Comparison of ENCODE assay signal across 23 cellular contexts in the genomic region with DNA sequence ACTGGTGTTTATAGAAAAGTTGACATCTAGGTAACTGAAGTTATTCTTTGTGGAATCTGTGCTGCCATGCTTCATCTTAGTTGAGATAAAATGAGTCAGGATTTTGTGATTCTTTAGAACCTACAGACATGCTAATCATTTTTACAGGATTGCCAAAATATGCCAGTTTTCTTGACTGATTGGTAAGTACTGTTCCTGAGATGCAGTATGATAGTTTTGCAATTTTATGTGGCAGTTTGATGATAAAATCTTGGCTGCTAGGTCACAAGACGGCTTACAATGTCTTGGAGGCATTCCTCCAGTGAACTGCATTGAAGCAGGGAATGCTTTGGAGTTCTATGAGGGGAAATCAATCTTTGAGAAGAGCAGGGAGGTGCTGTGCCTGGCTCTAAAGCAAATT.
"Had no signal": no experiment of that assay in that cellular context is flagged by ENCODE, and none has a peak within 500 bp of the region (broad histone marks: within the 10 kb centered on the region; RNA-seq: fewer than 3 reads in every experiment).

No MANE protein-coding gene starts in this region.

- FAIRE-seq: endometrium, frontal cortex had no signal

- H3K27me3 ChIP-seq: colonic mucosa, foreskin keratinocyte, gastroesophageal sphincter, hepatocyte had no signal

- H2AFZ ChIP-seq: hepatocyte had no signal

- H3K9me3 ChIP-seq: colonic mucosa, gastroesophageal sphincter, heart left ventricle, left lung, lower lobe of right lung, mucosa of descending colon had no signal

- DNase-seq: colonic mucosa; cortex of kidney; effector CD8-positive, alpha-beta T cell; effector memory CD8-positive, alpha-beta T cell; endodermal cell; erythroblast; esophagus squamous epithelium; foreskin keratinocyte; heart left ventricle; hypothalamus; immature natural killer cell; islet precursor cell; left cardiac atrium; left lung; left ventricle myocardium superior; lower lobe of right lung; mesenchymal stem cell; mucosa of descending colon had no signal

- H3K36me3 ChIP-seq: colonic mucosa, esophagus squamous epithelium, gastroesophageal sphincter, heart left ventricle, left lung, lower lobe of right lung had no signal

- H3K4me3 ChIP-seq: colonic mucosa, esophagus squamous epithelium, gastroesophageal sphincter, heart left ventricle, hepatocyte, left lung, lower lobe of right lung, mucosa of descending colon had no signal

- H3K27ac ChIP-seq: colonic mucosa, epithelial cell of prostate, esophagus squamous epithelium, foreskin keratinocyte, gastroesophageal sphincter, heart left ventricle, hepatocyte, left lung, lower lobe of right lung had no signal

- H3K79me2 ChIP-seq: hepatocyte had no signal

- H3K4me2 ChIP-seq: hepatocyte had no signal

- H3K4me1 ChIP-seq: colonic mucosa, esophagus squamous epithelium, foreskin keratinocyte, gastroesophageal sphincter, heart left ventricle, left lung, lower lobe of right lung had no signal
